8 cellular contexts compared by ENCODE assay signal in the genomic region with DNA sequence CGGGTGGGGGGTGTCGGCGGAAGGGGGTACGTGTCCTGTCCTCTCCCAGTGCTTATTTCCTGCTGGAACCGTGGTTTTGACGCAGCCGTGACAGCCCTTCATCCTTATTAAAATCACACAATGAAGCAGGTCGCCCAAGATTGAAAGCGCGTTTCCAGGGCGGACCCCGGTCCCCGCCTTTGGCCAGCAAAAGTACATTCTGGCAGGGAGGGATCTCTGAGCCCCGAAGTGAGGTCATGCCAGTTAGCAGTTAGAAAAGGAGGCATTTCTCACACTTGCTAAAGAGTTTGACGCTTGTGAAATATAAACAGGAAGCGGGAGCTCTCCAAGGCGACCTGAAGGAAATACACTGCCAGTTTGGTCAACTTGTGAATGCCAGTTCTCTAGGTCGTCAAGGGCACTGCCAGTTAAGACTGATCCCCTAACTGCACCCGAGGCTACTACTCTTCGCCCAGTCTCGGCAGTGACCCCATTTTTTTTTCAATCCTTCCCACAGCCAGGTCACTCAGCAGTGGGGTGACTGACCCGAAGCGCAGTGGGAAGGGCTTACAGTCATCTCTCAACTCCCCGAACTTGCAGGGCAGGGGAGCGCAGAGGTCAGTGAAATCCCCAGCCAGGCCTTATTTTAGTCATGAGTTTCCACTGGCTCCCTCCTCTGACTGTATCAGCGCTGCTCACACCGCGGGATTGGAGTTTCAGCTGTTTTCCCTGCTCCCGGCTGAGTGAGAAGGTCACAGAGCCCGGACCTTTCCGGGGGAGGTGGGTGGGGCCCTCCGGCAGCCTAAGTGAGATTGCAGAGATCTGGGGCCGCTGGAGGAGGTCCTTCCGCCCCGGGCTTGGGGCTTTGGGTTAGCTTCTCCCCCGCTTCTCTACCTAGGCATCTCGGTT. TPM values are rescaled to one million over a fixed set of nuclear protein-coding genes. Genes with fewer than 3 reads are reported as not detected.
DNase-seq lines count a peak whose midpoint lies in the region; ATAC-seq and TF ChIP-seq lines count a peak whose summit lies in the region.

No MANE protein-coding gene starts in this region.

- peak overlapping the region; percentile 87 for H3K9ac ChIP-seq in trophoblast cell (ENCODE audit: low read length)

- H4K91ac ChIP-seq in trophoblast cell (ENCODE audit: low read depth, low read length) = peak overlapping the region; percentile 100

- peak overlapping the region; percentile 99 for H3K27ac ChIP-seq in trophoblast cell (ENCODE audit: low read depth, low read length)
- H3K27ac ChIP-seq in uterus = peak overlapping the region; percentile 96 to 99

- H2BK12ac ChIP-seq in trophoblast cell (ENCODE audit: low read length) = peak overlapping the region; percentile 98

- peaks cover 40% of the 10 kb centered on the region for H3K79me1 ChIP-seq in trophoblast cell (ENCODE audit: low read length)

- no peak overlapping the region for H3K23ac ChIP-seq in trophoblast cell (ENCODE audit: low read length)

- peak overlapping the region; percentile 97 for H4K8ac ChIP-seq in trophoblast cell (ENCODE audit: low read depth, low read length)

- H4K12ac ChIP-seq in trophoblast cell (ENCODE audit: low read depth, low read length) = no peak overlapping the region

- H3K27ac Mint-ChIP-seq in activated naive CD8-positive, alpha-beta T cell treated with anti-CD3 and anti-CD28 coated beads, Interleukin-2, amount 10 ng/mL, durations not matched to agents 7 days and 5 days = peak overlapping the region; percentile 99

- no CpG with 5 or more reads among the region's 37 CpGs for WGBS in trophoblast cell (ENCODE audit: extremely low coverage, insufficient coverage, insufficient read length)

- H3K36me3 Mint-ChIP-seq in activated naive CD8-positive, alpha-beta T cell treated with anti-CD3 and anti-CD28 coated beads, Interleukin-2, amount 10 ng/mL, durations not matched to agents 7 days and 5 days = peaks cover 42% of the 10 kb centered on the region

- peak overlapping the region; percentile 82 for H3K4me2 ChIP-seq in trophoblast cell (ENCODE audit: low read length)

- intact Hi-C loops in cardiac septum (cut with DNase I) = loop anchor here (2.0 kb wide), 1 partner anchor 80 kb away; no protein-coding TSS in a partner anchor
- intact Hi-C loops in uterus (cut with DNase I; ENCODE audit: low total_unique reads) = no loop called here

- peak overlapping the region; percentile 98 for H3K4me3 Mint-ChIP-seq in activated naive CD8-positive, alpha-beta T cell treated with anti-CD3 and anti-CD28 coated beads, Interleukin-2, amount 10 ng/mL, durations not matched to agents 7 days and 5 days

- H3K4me3 ChIP-seq in trophoblast cell (ENCODE audit: low read depth, low read length) (no peak overlapping the region), uterus (peak overlapping the region; percentile 72 to 92)

- peak overlapping the region; percentile 14 for H2AFZ ChIP-seq in trophoblast cell (ENCODE audit: insufficient read depth, low read length, poor library complexity)

- no peaks in the 10 kb centered on the region for H3K9me3 ChIP-seq in trophoblast cell (ENCODE audit: insufficient read depth, low read depth, low read length)
- no peaks in the 10 kb centered on the region for H3K9me3 ChIP-seq in uterus

- H3K36me3 ChIP-seq in trophoblast cell (ENCODE audit: control insufficient read depth in 1 of 2, insufficient read depth in 2 of 2, low read length in 2 of 2) (peaks cover 0 to 5% of the 10 kb centered on the region in 2 experiments), uterus (no peaks in the 10 kb centered on the region)

- H3K4me1 ChIP-seq in trophoblast cell (ENCODE audit: control insufficient read depth in 1 of 2, insufficient read depth in 2 of 2, low read length in 2 of 2) (peaks cover 7% of the 10 kb centered on the region in 2 experiments), uterus (no peaks in the 10 kb centered on the region)

- peaks cover 22% of the 10 kb centered on the region for H3K79me2 ChIP-seq in trophoblast cell (ENCODE audit: control insufficient read depth, insufficient read depth, low read length, poor library complexity)

- H2BK120ac ChIP-seq in trophoblast cell (ENCODE audit: insufficient read depth, low read length, poor library complexity) = peak overlapping the region; percentile 99

- TF ChIP-seq POLR2A in uterus (IDR thresholded peaks at IDR 0.05) = no peak

- DNase-seq in AG08395 (ENCODE audit: low spot score) = peak; percentile 58
- DNase-seq in SIG-M5 (lab: John Stamatoyannopoulos, UW) = peak; percentile 67
- peak; percentile 69 for DNase-seq in activated naive CD8-positive, alpha-beta T cell treated with anti-CD3 and anti-CD28 coated beads, Interleukin-2, amount 10 ng/mL, durations not matched to agents 7 days and 5 days
- peak; percentile 94 for DNase-seq in cardiac septum (ENCODE audit: low spot score)
- DNase-seq in trophoblast cell = peak; percentile 78 to 82
- peak; percentile 84 to 86 for DNase-seq in uterus

- peak overlapping the region; percentile 99 for H3K18ac ChIP-seq in trophoblast cell (ENCODE audit: low read length)

- TF ChIP-seq CTCF in uterus (IDR thresholded peaks at IDR 0.05) = peak in 2 of 4 experiments; percentile 4 to 25

- H2AK5ac ChIP-seq in trophoblast cell (ENCODE audit: low read length) = peak overlapping the region; percentile 25

- H2BK5ac ChIP-seq in trophoblast cell (ENCODE audit: low read depth, low read length, poor library complexity) = peak overlapping the region; percentile 98

- peak overlapping the region; percentile 99 for H3K14ac ChIP-seq in trophoblast cell (ENCODE audit: low read length)

- H3K4me1 Mint-ChIP-seq in activated naive CD8-positive, alpha-beta T cell treated with anti-CD3 and anti-CD28 coated beads, Interleukin-2, amount 10 ng/mL, durations not matched to agents 7 days and 5 days = peaks cover 26% of the 10 kb centered on the region

- no peaks in the 10 kb centered on the region for H3K27me3 Mint-ChIP-seq in activated naive CD8-positive, alpha-beta T cell treated with anti-CD3 and anti-CD28 coated beads, Interleukin-2, amount 10 ng/mL, durations not matched to agents 7 days and 5 days

- H3K27me3 ChIP-seq in trophoblast cell (ENCODE audit: insufficient read depth, low read length) = no peaks in the 10 kb centered on the region
- no peaks in the 10 kb centered on the region for H3K27me3 ChIP-seq in uterus

- peak; percentile 29 for ATAC-seq in GM19025 (IDR thresholded peaks at IDR 0.05; ENCODE audit: low read depth, unreplicated experiment)
- ATAC-seq in HG03159 (IDR thresholded peaks at IDR 0.05; ENCODE audit: unreplicated experiment) = peak; percentile 37
- peak; percentile 2 for ATAC-seq in activated naive CD8-positive, alpha-beta T cell treated with anti-CD3 and anti-CD28 coated beads, Interleukin-2, amount 10 ng/mL, durations not matched to agents 7 days and 5 days (ENCODE audit: low read depth)

- peak overlapping the region; percentile 93 for H3K4ac ChIP-seq in trophoblast cell (ENCODE audit: low read depth, low read length)

- peaks cover 9% of the 10 kb centered on the region for H3K9me3 Mint-ChIP-seq in activated naive CD8-positive, alpha-beta T cell treated with anti-CD3 and anti-CD28 coated beads, Interleukin-2, amount 10 ng/mL, durations not matched to agents 7 days and 5 days

- POLR2A ChIA-PET in activated naive CD8-positive, alpha-beta T cell treated with anti-CD3 and anti-CD28 coated beads, Interleukin-2, amount 10 ng/mL, durations not matched to agents 7 days and 5 days (lab: Charles Lee) = interaction anchor here (0.8 to 14.2 kb wide), 21 partner anchors 9 to 484 kb away, joined by 3 to 734 read pairs (median 6); a partner anchor contains a TSS

RNA-seq across cellular contexts. Expression of a gene that starts 2.0 kb away (rescaled TPM):
- total RNA-seq in activated naive CD8-positive, alpha-beta T cell treated with anti-CD3 and anti-CD28 coated beads, Interleukin-2, amount 10 ng/mL, durations not matched to agents 7 days and 5 days = 100 to 1,000 TPM; 208 to 225 TPM
- 71.5 TPM for total RNA-seq in cardiac septum
- 173 and 187 TPM in 2 replicates for polyA plus RNA-seq in trophoblast cell (2013)
- 10 to 100 TPM; 11.4 to 84.2 (median 28.1) TPM for total RNA-seq in uterus
